In the genomic region with DNA sequence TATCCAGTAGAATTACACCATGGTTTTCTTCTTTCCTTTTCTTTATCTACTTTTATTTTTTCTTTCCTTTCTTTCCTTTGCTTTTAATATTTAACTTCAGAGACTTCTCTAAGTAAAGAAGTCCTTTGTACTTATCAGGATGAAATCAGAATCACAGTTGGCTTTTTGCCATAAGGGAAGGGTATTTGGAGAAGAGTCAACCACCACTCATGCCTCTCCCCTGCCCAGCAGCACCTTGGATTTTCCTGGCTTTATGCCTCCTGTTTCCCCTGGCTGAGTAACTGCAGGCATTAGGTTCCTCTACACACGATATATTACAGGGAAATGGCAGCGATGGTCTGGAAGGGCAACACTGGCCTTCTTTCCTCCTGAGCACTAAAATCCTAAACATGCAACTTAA, we compare ENCODE assay signal across 30 cellular contexts.
DNase-seq lines count a peak whose midpoint lies in the region; TF ChIP-seq lines count a peak whose summit lies in the region.
"Had no signal": no experiment of that assay in that cellular context is flagged by ENCODE, and none has a peak within 500 bp of the region (broad histone marks: within the 10 kb centered on the region; RNA-seq: fewer than 3 reads in every experiment).

No MANE protein-coding gene starts in this region.

- in situ Hi-C loops in mammary epithelial cell (cut with MboI; ENCODE audit: low sequenced_read_pairs in 2 of 2) (no loop called here), GM13977 (cut with MboI; ENCODE audit: low pct_unique_long_range_greater_than_20kb, low sequenced_read_pairs, unreplicated experiment) (no loop called here)

- H3K9ac ChIP-seq in mammary epithelial cell (ENCODE audit: insufficient read depth, low read length): no peak overlapping the region
- H3K9ac ChIP-seq: BLaER1, GM23248 had no signal

- H3K4me3 ChIP-seq in mammary epithelial cell (replicated peaks in 1 of 3; ENCODE audit: insufficient read depth in 1 of 3, low read depth in 2 of 3, low read length in 3 of 3): no peak overlapping the region
- H3K4me3 ChIP-seq: BLaER1, GM23248, heart right ventricle, Peyer's patch, prostate gland, sigmoid colon had no signal

- H3K27ac ChIP-seq in mammary epithelial cell (ENCODE audit: insufficient read depth, low read depth, low read length): no peak overlapping the region
- H3K27ac ChIP-seq: BLaER1, GM23248, heart right ventricle, Peyer's patch, prostate gland had no signal

- no peaks in the 10 kb centered on the region for H3K36me3 ChIP-seq in mammary epithelial cell (ENCODE audit: insufficient read depth, low read length)
- H3K36me3 ChIP-seq: BLaER1, heart right ventricle, Peyer's patch, prostate gland, sigmoid colon had no signal

- DNase-seq in NCI-H748 treated with DMSO at 0.1 percent for 48 hours (lab: John Stamatoyannopoulos, UW) (peak; percentile 5), NCI-H748 (lab: John Stamatoyannopoulos, UW; ENCODE audit: unreplicated experiment) (no peak), NCI-H2029 treated with DMSO at 0.1 percent for 48 hours (lab: John Stamatoyannopoulos, UW) (peak; percentile 75), mammary epithelial cell (peak; percentile 44), renal cortical epithelial cell (ENCODE audit: low read depth) (peak; percentile 60), NCI-H128 (lab: John Stamatoyannopoulos, UW; ENCODE audit: unreplicated experiment) (no peak), GM13977 (ENCODE audit: low spot score) (no peak), HEK293T (ENCODE audit: extremely low spot score) (no peak)
- DNase-seq: activated CD4-positive, alpha-beta T cell treated with anti-CD3 and anti-CD28 coated beads, Interleukin-2, amount 50 U/mL, for 1 hour; activated CD8-positive, alpha-beta memory T cell treated with anti-CD3 and anti-CD28 coated beads, Interleukin-2, amount 10 ng/mL, durations not matched to agents 7 days and 5 days; activated naive CD4-positive, alpha-beta T cell treated with anti-CD3 and anti-CD28 coated beads, Interleukin-2, amount 10 ng/mL, durations not matched to agents 7 days and 5 days; effector memory CD8-positive, alpha-beta T cell; foreskin fibroblast; GM23248; heart right ventricle; HFFc6; KG1; left cardiac atrium; mesenchymal stem cell; NCI-H1694 treated with DMSO at 0.1 percent for 48 hours; NCI-H510A treated with DMSO at 0.1 percent for 48 hours; nucleus accumbens; Peyer's patch; SIG-M5; sigmoid colon; stimulated activated CD4-positive, alpha-beta T cell treated with anti-CD3 and anti-CD28 coated beads, Interleukin-4, amount 100 ng/mL, for 24 hours; T1000; trophoblast cell had no signal

- H3K4me2 ChIP-seq in mammary epithelial cell (ENCODE audit: insufficient read depth, low read depth, low read length): peak overlapping the region; percentile 38
- H3K4me2 ChIP-seq: BLaER1 had no signal

- BruUV-seq in mammary epithelial cell (replicated peaks; lab: Mats Ljungman, UMichigan): no TSS peak

- POLR2A ChIA-PET in HEK293T (lab: Yijun Ruan, JAX): no interaction called here

- no peaks in the 10 kb centered on the region for H3K27me3 ChIP-seq in mammary epithelial cell (ENCODE audit: insufficient read depth, low read length)
- H3K27me3 ChIP-seq: BLaER1, Peyer's patch, sigmoid colon had no signal

- dilution Hi-C loops in mammary epithelial cell (cut with HindIII; ENCODE audit: low sequenced_read_pairs): no loop called here

- intact Hi-C loops in mammary epithelial cell (cut with micrococcal nuclease): no loop called here

- no peaks in the 10 kb centered on the region for H3K4me1 ChIP-seq in mammary epithelial cell (ENCODE audit: insufficient read depth, low read length)
- H3K4me1 ChIP-seq: heart right ventricle, prostate gland had no signal

- CTCF ChIA-PET in mammary epithelial cell (lab: Charles Lee; ENCODE audit: low non-redundant PET) (no interaction called here), HEK293T (lab: Yijun Ruan, JAX) (no interaction called here)

- no peaks in the 10 kb centered on the region for H3K9me3 ChIP-seq in mammary epithelial cell (replicated peaks; ENCODE audit: insufficient read depth, low read length)
- H3K9me3 ChIP-seq: BLaER1, heart right ventricle, Peyer's patch, prostate gland, sigmoid colon had no signal

- no peak for TF ChIP-seq CTCF in mammary epithelial cell (conservative IDR thresholded peaks at IDR 0.05 in 1 of 2, IDR thresholded peaks at IDR 0.05 in 1 of 2; ENCODE audit: extremely low read depth in 1 of 2, insufficient read depth in 1 of 2, low read depth in 1 of 2, low read length in 2 of 2)
- TF ChIP-seq CTCF in GM13977 (IDR thresholded peaks at IDR 0.05; ENCODE audit: extremely low read depth, insufficient read depth, missing control alignments): no peak

- no peak overlapping the region for H2AFZ ChIP-seq in mammary epithelial cell (ENCODE audit: low read depth, low read length)
- H2AFZ ChIP-seq: GM23248 had no signal

- H3K79me2 ChIP-seq in mammary epithelial cell (ENCODE audit: insufficient read depth, low read length): peaks cover 57% of the 10 kb centered on the region

- H4K20me1 ChIP-seq in mammary epithelial cell (ENCODE audit: insufficient read depth, low read length): peaks cover 2% of the 10 kb centered on the region

- WGBS in mammary epithelial cell (ENCODE audit: low coverage, missing lambda C conversion rate): 74% methylated on average over 2 of the region's 2 CpGs

TF ChIP-seq in HEK293T, 16 proteins besides CTCF, POLR2A, EP300 and RAD21:
- TF ChIP-seq LEF1 (IDR thresholded peaks at IDR 0.05; ENCODE audit: borderline replicate concordance): no peak
- TF ChIP-seq ZNF384 (IDR thresholded peaks at IDR 0.05): no peak
- no peak for TF ChIP-seq ARNT (IDR thresholded peaks at IDR 0.05)
- no peak for TF ChIP-seq TARDBP (IDR thresholded peaks at IDR 0.05)
- no peak for TF ChIP-seq SUZ12 (IDR thresholded peaks at IDR 0.05)
- TF ChIP-seq BHLHE40 (IDR thresholded peaks at IDR 0.05; ENCODE audit: borderline replicate concordance): no peak
- no peak for TF ChIP-seq PKNOX1 (IDR thresholded peaks at IDR 0.05)
- no peak for TF ChIP-seq NFRKB (IDR thresholded peaks at IDR 0.05)
- TF ChIP-seq FOXK2 (IDR thresholded peaks at IDR 0.05): no peak
- TF ChIP-seq FOXA1 (IDR thresholded peaks at IDR 0.05): no peak
- no peak for TF ChIP-seq FOXM1 (IDR thresholded peaks at IDR 0.05; ENCODE audit: borderline replicate concordance)
- TF ChIP-seq L3MBTL2 (conservative IDR thresholded peaks at IDR 0.05): no peak
- TF ChIP-seq SP1 (IDR thresholded peaks at IDR 0.05): no peak
- TF ChIP-seq CTBP1 (IDR thresholded peaks at IDR 0.05; ENCODE audit: borderline replicate concordance): no peak
TF ChIP-seq in HEK293T: peak in this region for 0.

Comparison
In these comparisons a context has a peak if more than half of its experiments do, and no peak if none do; other contexts are left out.
1. DNase-seq: peak in NCI-H748 treated with DMSO at 0.1 percent for 48 hours (single experiment), NCI-H2029 treated with DMSO at 0.1 percent for 48 hours (single experiment), mammary epithelial cell (single experiment) and renal cortical epithelial cell (single experiment); none in NCI-H748 (single experiment), NCI-H128 (single experiment), GM13977 (single experiment) and HEK293T (single experiment).